Comparison of ENCODE assay signal across 11 cellular contexts in genomic region chr7:77570330-77571011, GRCh38. TPM values are rescaled to one million over a fixed set of nuclear protein-coding genes. Genes with fewer than 3 reads are reported as not detected.
DNase-seq lines count a peak whose midpoint lies in the region; ATAC-seq, FAIRE-seq and TF ChIP-seq lines count a peak whose summit lies in the region.
"Had no signal": no experiment of that assay in that cellular context is flagged by ENCODE, and none has a peak within 500 bp of the region (broad histone marks: within the 10 kb centered on the region; RNA-seq: fewer than 3 reads in every experiment).

No MANE protein-coding gene starts in this region.

- H3K36me3 Mint-ChIP-seq in mesothelial cell of epicardium = peaks cover 18% of the 10 kb centered on the region

- FAIRE-seq in K562 (lab: Jason Lieb, UNC) (no peak), D721Med (lab: Jason Lieb, UNC) (no peak)

- peak overlapping the region in 7 of 11 experiments; percentile 42 to 80 (median 68); a peak in 13 of 22 replicates for H3K27ac ChIP-seq in BLaER1 treated with 17β-estradiol and CSF1 and Interleukin-3, amounts not matched to agents 10 nM and 100 nM
- H3K27ac ChIP-seq in HUES6 (ENCODE audit: low read depth, low read length) (peak overlapping the region; percentile 43; the same call in 1 of the 2 replicates), K562 (ENCODE audit: extremely low read depth, low read depth, low read length) (no peak overlapping the region), mesenchymal stem cell (ENCODE audit: low read length, poor library complexity, severe bottlenecking) (peak overlapping the region; percentile 73)

- TF ChIP-seq RAD21 in K562 (CRISPR knock-in tag; conservative IDR thresholded peaks at IDR 0.05 in 1 of 2, IDR thresholded peaks at IDR 0.05 in 1 of 2) = no peak

- no peaks in the 10 kb centered on the region for H3K27me3 Mint-ChIP-seq in mesothelial cell of epicardium (ENCODE audit: low read depth)
- H3K27me3 Mint-ChIP-seq: activated naive CD8-positive, alpha-beta T cell treated with anti-CD3 and anti-CD28 coated beads, Interleukin-2, amount 10 ng/mL, durations not matched to agents 7 days and 5 days had no signal

- peaks cover 13 to 100% (median 74%) of the 10 kb centered on the region in 11 experiments; a peak in 20 of 22 replicates for H4K20me1 ChIP-seq in BLaER1 treated with 17β-estradiol and CSF1 and Interleukin-3, amounts not matched to agents 10 nM and 100 nM
- H4K20me1 ChIP-seq in K562 (replicated peaks; ENCODE audit: control insufficient read depth, insufficient read depth, low read length) = no peaks in the 10 kb centered on the region

- H4K8ac ChIP-seq in mesenchymal stem cell (ENCODE audit: low read length) = no peak overlapping the region

- H3K36me3 ChIP-seq in BLaER1 treated with 17β-estradiol and CSF1 and Interleukin-3, amounts not matched to agents 10 nM and 100 nM = peaks cover 31 to 76% (median 53%) of the 10 kb centered on the region in 11 experiments
- H3K36me3 ChIP-seq in HUES6 (ENCODE audit: control insufficient read depth, insufficient read depth, low read length) (peaks cover 51% of the 10 kb centered on the region), K562 (ENCODE audit: control insufficient read depth, insufficient read depth, low read length) (peaks cover 40% of the 10 kb centered on the region), mesenchymal stem cell (ENCODE audit: control insufficient read depth in 1 of 2, insufficient read depth in 2 of 2, low read depth in 1 of 2, low read length in 2 of 2) (peaks cover 6 to 52% of the 10 kb centered on the region in 2 experiments)

- H3K4me1 ChIP-seq in BLaER1 treated with 17β-estradiol and CSF1 and Interleukin-3, amounts not matched to agents 10 nM and 100 nM = peaks cover 9 to 67% (median 23%) of the 10 kb centered on the region in 10 experiments; a peak in 18 of 20 replicates
- H3K4me1 ChIP-seq in HUES6 (ENCODE audit: control insufficient read depth, insufficient read depth, low read length) (peaks cover 18% of the 10 kb centered on the region), K562 (replicated peaks in 1 of 2; ENCODE audit: control insufficient read depth in 2 of 2, insufficient read depth in 2 of 2, low read length in 2 of 2) (no peaks in the 10 kb centered on the region), mesenchymal stem cell (ENCODE audit: control insufficient read depth, insufficient read depth, low read depth, low read length) (peaks cover 7% of the 10 kb centered on the region)

- no peak overlapping the region for H2BK12ac ChIP-seq in mesenchymal stem cell (ENCODE audit: low read length in 2 of 2)

- no peak overlapping the region for H2BK5ac ChIP-seq in mesenchymal stem cell (ENCODE audit: low read depth, low read length, poor library complexity, severe bottlenecking)

- H3K9me3 ChIP-seq in BLaER1 treated with 17β-estradiol and CSF1 and Interleukin-3, amounts not matched to agents 10 nM and 100 nM (replicated peaks in 1 of 11) = no peaks in the 10 kb centered on the region
- H3K9me3 ChIP-seq in HUES6 (ENCODE audit: control insufficient read depth, insufficient read depth, low read depth, low read length) = no peaks in the 10 kb centered on the region
- H3K9me3 ChIP-seq in K562 (replicated peaks; ENCODE audit: control insufficient read depth, insufficient read depth, low read depth, low read length) = no peaks in the 10 kb centered on the region
- H3K9me3 ChIP-seq in mesenchymal stem cell (ENCODE audit: control insufficient read depth, low read length) = no peaks in the 10 kb centered on the region

- H3K4me1 Mint-ChIP-seq in mesothelial cell of epicardium = peaks cover 9% of the 10 kb centered on the region
- H3K4me1 Mint-ChIP-seq: activated naive CD8-positive, alpha-beta T cell treated with anti-CD3 and anti-CD28 coated beads, Interleukin-2, amount 10 ng/mL, durations not matched to agents 7 days and 5 days had no signal

- intact Hi-C loops in K562 (cut with micrococcal nuclease) = no loop called here

- no peak overlapping the region for H3K4ac ChIP-seq in mesenchymal stem cell (ENCODE audit: low read depth in 1 of 2, low read length in 2 of 2)

- ATAC-seq in K562 = peak; percentile 50; the same call in 2 of the 3 replicates

- POLR2A ChIA-PET in K562 (lab: Yijun Ruan, JAX) = interaction anchor here (1.3 kb wide), 1 partner anchor 11 kb away, joined by 3 read pairs; no protein-coding TSS in a partner anchor

- DNase-seq in K562 (ENCODE audit: extremely low read depth in 1 of 4, low spot score in 3 of 4) (no peak), mesenchymal stem cell (peak; percentile 80), GM19240 (ENCODE audit: insufficient read length, low spot score) (no peak), HuH-7 (ENCODE audit: low spot score) (no peak), D721Med (ENCODE audit: insufficient read length, low spot score) (no peak), mesothelial cell of epicardium (ENCODE audit: low spot score in 2 of 2, unreplicated experiment in 2 of 2) (no peak)
- DNase-seq: activated naive CD8-positive, alpha-beta T cell treated with anti-CD3 and anti-CD28 coated beads, Interleukin-2, amount 10 ng/mL, durations not matched to agents 7 days and 5 days; left cardiac atrium; SHP77 treated with DMSO at 0.1 percent for 48 hours had no signal

- H3K4me3 ChIP-seq in BLaER1 treated with 17β-estradiol and CSF1 and Interleukin-3, amounts not matched to agents 10 nM and 100 nM = no peak overlapping the region
- H3K4me3 ChIP-seq in HUES6 (ENCODE audit: low read depth, low read length) = no peak overlapping the region
- no peak overlapping the region for H3K4me3 ChIP-seq in K562
- no peak overlapping the region for H3K4me3 ChIP-seq in mesenchymal stem cell (ENCODE audit: insufficient read depth in 1 of 2, low read depth in 1 of 2, low read length in 2 of 2)

- no peak overlapping the region for H2BK120ac ChIP-seq in mesenchymal stem cell (ENCODE audit: low read depth, low read length)

- H3K9me1 ChIP-seq in K562 (ENCODE audit: control insufficient read depth, insufficient read depth, low read length) = no peaks in the 10 kb centered on the region

- CTCF ChIA-PET in K562 (lab: Yijun Ruan, JAX; ENCODE audit: low intra/inter-chr PET ratio) = no interaction called here

- in situ Hi-C loops in K562 (cut with MboI) = no loop called here

- TF ChIP-seq CTCF in K562 (IDR thresholded peaks at IDR 0.05 in 2 of 3, conservative IDR thresholded peaks at IDR 0.05 in 1 of 3; ENCODE audit: insufficient read depth in 2 of 3, low read depth in 1 of 3, low read length in 3 of 3) (no peak), D721Med (IDR thresholded peaks at IDR 0.05; ENCODE audit: insufficient read depth, missing control alignments) (no peak), mesothelial cell of epicardium (IDR thresholded peaks at IDR 0.05; ENCODE audit: unreplicated experiment) (no peak)

- TF ChIP-seq POLR2A in K562 (conservative IDR thresholded peaks at IDR 0.05) = no peak

- 90% methylated on average over 3 of the region's 3 CpGs for WGBS in K562 (ENCODE audit: insufficient coverage, low coverage, missing lambda C conversion rate)
- 94% methylated on average over 1 of the region's 3 CpGs for WGBS in mesenchymal stem cell

- no peak overlapping the region for H3K14ac ChIP-seq in mesenchymal stem cell (ENCODE audit: low read length in 2 of 2)

- BruUV-seq in K562 (replicated peaks; lab: Mats Ljungman, UMichigan) = no TSS peak

- no peak overlapping the region for H3K18ac ChIP-seq in mesenchymal stem cell (ENCODE audit: low read depth in 1 of 2, low read length in 2 of 2)

- H3K4me3 Mint-ChIP-seq in mesothelial cell of epicardium = no peak overlapping the region
- H3K4me3 Mint-ChIP-seq: activated naive CD8-positive, alpha-beta T cell treated with anti-CD3 and anti-CD28 coated beads, Interleukin-2, amount 10 ng/mL, durations not matched to agents 7 days and 5 days had no signal

- H2BK15ac ChIP-seq in mesenchymal stem cell (ENCODE audit: low read depth, poor library complexity, severe bottlenecking) = no peak overlapping the region

- H3K9me3 Mint-ChIP-seq in mesothelial cell of epicardium = no peaks in the 10 kb centered on the region
- H3K9me3 Mint-ChIP-seq: activated naive CD8-positive, alpha-beta T cell treated with anti-CD3 and anti-CD28 coated beads, Interleukin-2, amount 10 ng/mL, durations not matched to agents 7 days and 5 days had no signal

- H3K27me3 ChIP-seq in BLaER1 treated with 17β-estradiol and CSF1 and Interleukin-3, amounts not matched to agents 10 nM and 100 nM = no peaks in the 10 kb centered on the region
- H3K27me3 ChIP-seq in HUES6 (ENCODE audit: control insufficient read depth, insufficient read depth, low read length) (no peaks in the 10 kb centered on the region), K562 (ENCODE audit: control insufficient read depth in 2 of 2, insufficient read depth in 2 of 2, low read length in 2 of 2) (no peaks in the 10 kb centered on the region), mesenchymal stem cell (ENCODE audit: control insufficient read depth in 1 of 2, insufficient read depth in 1 of 2, low read length in 2 of 2) (no peaks in the 10 kb centered on the region)

- H3K79me1 ChIP-seq in mesenchymal stem cell (replicated peaks; ENCODE audit: low read length, poor library complexity, severe bottlenecking) = peaks cover 12% of the 10 kb centered on the region

- H4K91ac ChIP-seq in mesenchymal stem cell (ENCODE audit: low read length) = no peak overlapping the region

- no peak overlapping the region for H3K27ac Mint-ChIP-seq in mesothelial cell of epicardium
- H3K27ac Mint-ChIP-seq: activated naive CD8-positive, alpha-beta T cell treated with anti-CD3 and anti-CD28 coated beads, Interleukin-2, amount 10 ng/mL, durations not matched to agents 7 days and 5 days had no signal

- H3K23ac ChIP-seq in mesenchymal stem cell (ENCODE audit: low read length in 2 of 2) = no peak overlapping the region

- no peak overlapping the region for H2AK5ac ChIP-seq in mesenchymal stem cell (ENCODE audit: low read length, severe bottlenecking)

- peak overlapping the region in 5 of 11 experiments; percentile 63 to 83 (median 72); a peak in 9 of 22 replicates for H3K4me2 ChIP-seq in BLaER1 treated with 17β-estradiol and CSF1 and Interleukin-3, amounts not matched to agents 10 nM and 100 nM
- H3K4me2 ChIP-seq in K562 (ENCODE audit: insufficient read depth, low read length) (no peak overlapping the region), mesenchymal stem cell (ENCODE audit: low read length, poor library complexity, severe bottlenecking) (no peak overlapping the region)

- H3K9ac ChIP-seq in BLaER1 treated with 17β-estradiol and CSF1 and Interleukin-3, amounts not matched to agents 10 nM and 100 nM = peak overlapping the region in 3 of 11 experiments; percentile 48 to 60 (median 57); a peak in 5 of 22 replicates
- H3K9ac ChIP-seq in HUES6 (ENCODE audit: low read length) = no peak overlapping the region
- no peak overlapping the region for H3K9ac ChIP-seq in K562 (ENCODE audit: insufficient read depth in 1 of 2, low read depth in 2 of 2, low read length in 2 of 2)
- peak overlapping the region; percentile 57 for H3K9ac ChIP-seq in mesenchymal stem cell (ENCODE audit: low read length)

- H3K79me2 ChIP-seq in K562 (ENCODE audit: control insufficient read depth, insufficient read depth, low read length) = peaks cover 35% of the 10 kb centered on the region

- no peak for TF ChIP-seq EP300 in K562 (IDR thresholded peaks at IDR 0.05; ENCODE audit: low read length)

- H2AFZ ChIP-seq in K562 (ENCODE audit: low read depth, low read length) (no peak overlapping the region), mesenchymal stem cell (ENCODE audit: low read depth, low read length) (no peak overlapping the region)

RNA-seq across cellular contexts. Expression of gene PTPN12, which starts 33.4 kb away (rescaled TPM):
- total RNA-seq in K562 (2011; cell fraction: chromatin; rRNA removed; ENCODE audit: low replicate concordance) = 44.0 and 164 TPM in 2 replicates
- total RNA-seq in K562 (2011; cell fraction: nucleolus; rRNA removed) = 21.3 and 33.6 TPM in 2 replicates
- total RNA-seq in K562 (2011; cell fraction: nucleoplasm; rRNA removed) = 65.3 and 97.1 TPM in 2 replicates
- 15.3 and 18.0 TPM in 2 replicates for total RNA-seq in K562 (2014; rRNA removed)
- 25.5 and 33.6 TPM in 2 replicates for total RNA-seq in K562 (2014; rRNA removed; fragmentation: Illumina TruSeq; extraction: Trizol)
- 26.6 and 28.6 TPM in 2 replicates for total RNA-seq in K562 (2015; rRNA removed; fragmentation: Illumina TruSeq; extraction: Trizol)
- 39.4 and 46.0 TPM in 2 replicates for total RNA-seq in K562 (2021)
- polyA plus RNA-seq in K562 (2011; rRNA removed) = 35.0 and 54.9 TPM in 2 replicates
- polyA plus RNA-seq in K562 (2011; cell fraction: cytosol; rRNA removed) = 16.2 and 17.8 TPM in 2 replicates
- polyA plus RNA-seq in K562 (2011; cell fraction: nucleus; rRNA removed) = 26.5 and 38.0 TPM in 2 replicates
- 41.5 and 61.5 TPM in 2 replicates for polyA plus RNA-seq in K562 (2012)
- 66.1 and 79.8 TPM in 2 replicates for polyA plus RNA-seq in K562 (2014; fragmentation: Illumina TruSeq; extraction: Trizol)
- polyA plus RNA-seq in K562 (2014; fragmentation: Nextera tagmentation; extraction: Ambion mirVana) = 10 to 100 TPM; 16.8 to 18.0 TPM
- 26.7 and 31.7 TPM in 2 replicates for polyA plus RNA-seq in K562 (2014; rRNA removed)
- polyA minus RNA-seq in K562 (2011; rRNA and poly(A)+ RNA removed) = 64.3 and 73.0 TPM in 2 replicates
- 13.8 and 25.5 TPM in 2 replicates for polyA minus RNA-seq in K562 (2011; cell fraction: cytosol; rRNA and poly(A)+ RNA removed)
- 27.9 and 32.2 TPM in 2 replicates for polyA minus RNA-seq in K562 (2011; cell fraction: nucleus; rRNA and poly(A)+ RNA removed)
- polyA plus RNA-seq in mesenchymal stem cell (2013, experiment 1 of 2) = 60.3 TPM
- polyA plus RNA-seq in mesenchymal stem cell (2013, experiment 2 of 2) = 59.8 TPM
- total RNA-seq in mesothelial cell of epicardium = 103 to 118 TPM (median 114 TPM) in 3 replicates
